Comparison of ENCODE assay signal across 10 cellular contexts in genomic region chr6:118719351-118720124, GRCh38.
A peak's percentile ranks its signal among the peaks of the same experiment; 100 is the strongest.
DNase-seq lines count a peak whose midpoint lies in the region; ATAC-seq and TF ChIP-seq lines count a peak whose summit lies in the region.
"Had no signal": no experiment of that assay in that cellular context is flagged by ENCODE, and none has a peak within 500 bp of the region (broad histone marks: within the 10 kb centered on the region; RNA-seq: fewer than 3 reads in every experiment).

No MANE protein-coding gene starts in this region.

- peaks cover 20 to 61% (median 29%) of the 10 kb centered on the region in 4 donors for H3K4me1 Mint-ChIP-seq in CD4-positive, CD25-positive, alpha-beta regulatory T cell
- peaks cover 14% of the 10 kb centered on the region for H3K4me1 Mint-ChIP-seq in central memory CD8-positive, alpha-beta T cell

- H3K27me3 Mint-ChIP-seq in CD4-positive, CD25-positive, alpha-beta regulatory T cell: no peaks in the 10 kb centered on the region
- no peaks in the 10 kb centered on the region for H3K27me3 Mint-ChIP-seq in central memory CD8-positive, alpha-beta T cell

- H3K4me1 ChIP-seq in CD4-positive, CD25-positive, alpha-beta regulatory T cell (ENCODE audit: control insufficient read depth, insufficient read depth, low read length, poor library complexity, severe bottlenecking): peaks cover 21% of the 10 kb centered on the region
- no peaks in the 10 kb centered on the region for H3K4me1 ChIP-seq in left ventricle myocardium inferior

- peak in 2 of 3 donors; percentile 51 to 53 for DNase-seq in CD4-positive, CD25-positive, alpha-beta regulatory T cell
- DNase-seq in central memory CD8-positive, alpha-beta T cell (ENCODE audit: low spot score in 2 of 2): no peak
- DNase-seq in effector CD8-positive, alpha-beta T cell (lab: John Stamatoyannopoulos, UW): no peak
- DNase-seq in left ventricle myocardium inferior (no peak), cortex of kidney (lab: John Stamatoyannopoulos, UW) (no peak)
- DNase-seq: nucleus accumbens had no signal

- H3K4me3 ChIP-seq in CD4-positive, CD25-positive, alpha-beta regulatory T cell (ENCODE audit: low read depth, low read length): peak overlapping the region; percentile 6
- H3K4me3 ChIP-seq in left ventricle myocardium inferior: no peak overlapping the region
- H3K4me3 ChIP-seq: thoracic aorta had no signal

- peak overlapping the region in 3 of 4 donors; percentile 36 to 66 (median 59) for H3K4me3 Mint-ChIP-seq in CD4-positive, CD25-positive, alpha-beta regulatory T cell
- no peak overlapping the region for H3K4me3 Mint-ChIP-seq in central memory CD8-positive, alpha-beta T cell

- no peak for TF ChIP-seq CTCF in left ventricle myocardium inferior (IDR thresholded peaks at IDR 0.05; ENCODE audit: borderline replicate concordance)

- H3K36me3 ChIP-seq in CD4-positive, CD25-positive, alpha-beta regulatory T cell (ENCODE audit: control insufficient read depth, insufficient read depth, low read length): no peaks in the 10 kb centered on the region
- no peaks in the 10 kb centered on the region for H3K36me3 ChIP-seq in left ventricle myocardium inferior
- H3K36me3 ChIP-seq: thoracic aorta had no signal

- no peaks in the 10 kb centered on the region for H3K9me3 ChIP-seq in CD4-positive, CD25-positive, alpha-beta regulatory T cell (ENCODE audit: control insufficient read depth in 2 of 2, low read length in 2 of 2)
- no peaks in the 10 kb centered on the region for H3K9me3 ChIP-seq in left ventricle myocardium inferior (replicated peaks)
- H3K9me3 ChIP-seq: thoracic aorta had no signal

- H3K27ac ChIP-seq in CD4-positive, CD25-positive, alpha-beta regulatory T cell (ENCODE audit: insufficient read depth, low read length, poor library complexity, severe bottlenecking): peak overlapping the region; percentile 48
- no peak overlapping the region for H3K27ac ChIP-seq in left ventricle myocardium inferior (replicated peaks)
- H3K27ac ChIP-seq: thoracic aorta had no signal

- H3K36me3 Mint-ChIP-seq in CD4-positive, CD25-positive, alpha-beta regulatory T cell: no peaks in the 10 kb centered on the region
- H3K36me3 Mint-ChIP-seq in central memory CD8-positive, alpha-beta T cell (ENCODE audit: insufficient read depth): no peaks in the 10 kb centered on the region

- no peaks in the 10 kb centered on the region for H3K27me3 ChIP-seq in CD4-positive, CD25-positive, alpha-beta regulatory T cell (ENCODE audit: control insufficient read depth, insufficient read depth, low read length)
- H3K27me3 ChIP-seq in left ventricle myocardium inferior (ENCODE audit: low read depth): no peaks in the 10 kb centered on the region

- peak overlapping the region; percentile 67 to 95 (median 90) for H3K27ac Mint-ChIP-seq in CD4-positive, CD25-positive, alpha-beta regulatory T cell
- peak overlapping the region; percentile 6 for H3K27ac Mint-ChIP-seq in central memory CD8-positive, alpha-beta T cell (ENCODE audit: low read depth)

- ATAC-seq in CD4-positive, CD25-positive, alpha-beta regulatory T cell (ENCODE audit: low read depth in 2 of 2): peak; percentile 62 to 64
- peak; percentile 50 for ATAC-seq in GM19438 (IDR thresholded peaks at IDR 0.05; ENCODE audit: low read depth, unreplicated experiment)
- ATAC-seq in HG03378 (IDR thresholded peaks at IDR 0.05; ENCODE audit: unreplicated experiment): peak; percentile 36
- ATAC-seq in central memory CD8-positive, alpha-beta T cell (replicated peaks; ENCODE audit: extremely low read depth, poor library complexity, severe bottlenecking): no peak
- no peak for ATAC-seq in GM21515 (IDR thresholded peaks at IDR 0.05; ENCODE audit: unreplicated experiment)

- intact Hi-C loops in left ventricle myocardium inferior (cut with micrococcal nuclease): no loop called here

- H3K9me3 Mint-ChIP-seq in CD4-positive, CD25-positive, alpha-beta regulatory T cell: no peaks in the 10 kb centered on the region
- no peaks in the 10 kb centered on the region for H3K9me3 Mint-ChIP-seq in central memory CD8-positive, alpha-beta T cell

Comparison
In these comparisons a context has a peak if more than half of its experiments do, and no peak if none do; other contexts are left out.
1. ATAC-seq: peak in CD4-positive, CD25-positive, alpha-beta regulatory T cell (2 of 2), GM19438 (single experiment) and HG03378 (single experiment); none in central memory CD8-positive, alpha-beta T cell (single experiment) and GM21515 (single experiment).
2. DNase-seq: peak in CD4-positive, CD25-positive, alpha-beta regulatory T cell (2 of 3); none in central memory CD8-positive, alpha-beta T cell (0 of 2), effector CD8-positive, alpha-beta T cell (single experiment), left ventricle myocardium inferior (single experiment) and cortex of kidney (single experiment).